In genomic region chr22:17436382-17436951, GRCh38 we compare ENCODE assay signal across 11 cellular contexts.
DNase-seq lines count a peak whose midpoint lies in the region; ATAC-seq and TF ChIP-seq lines count a peak whose summit lies in the region.
"Had no signal": no experiment of that assay in that cellular context is flagged by ENCODE, and none has a peak within 500 bp of the region (broad histone marks: within the 10 kb centered on the region; RNA-seq: fewer than 3 reads in every experiment).

No MANE protein-coding gene starts in this region.

- TF ChIP-seq CTCF in Loucy (conservative IDR thresholded peaks at IDR 0.05; ENCODE audit: low read length) (no peak), endodermal cell (conservative IDR thresholded peaks at IDR 0.05) (no peak), osteocyte (IDR thresholded peaks at IDR 0.05) (no peak), natural killer cell (IDR thresholded peaks at IDR 0.05) (no peak)

- H3K4me3 ChIP-seq in Loucy (ENCODE audit: low read length, poor library complexity, severe bottlenecking) (no peak overlapping the region), endodermal cell (ENCODE audit: low read length) (peak overlapping the region; percentile 69), neuron (ENCODE audit: low read length) (peak overlapping the region; percentile 49), GM23248 (no peak overlapping the region)
- H3K4me3 ChIP-seq: transverse colon had no signal

- no peaks in the 10 kb centered on the region for H3K79me2 ChIP-seq in Loucy (ENCODE audit: insufficient read depth, low read length)
- no peaks in the 10 kb centered on the region for H3K79me2 ChIP-seq in GM23248 (ENCODE audit: insufficient read depth)

- H3K9me2 ChIP-seq in Loucy (replicated peaks; ENCODE audit: low read depth, low read length), result no peaks in the 10 kb centered on the region
- H3K9me2 ChIP-seq in GM23248 (ENCODE audit: insufficient read depth), result no peaks in the 10 kb centered on the region

- H3K36me3 Mint-ChIP-seq in endodermal cell (ENCODE audit: low read depth), result no peaks in the 10 kb centered on the region
- no peaks in the 10 kb centered on the region for H3K36me3 Mint-ChIP-seq in osteocyte (ENCODE audit: unreplicated experiment)
- no peaks in the 10 kb centered on the region for H3K36me3 Mint-ChIP-seq in natural killer cell

- H3K27me3 ChIP-seq in Loucy (ENCODE audit: insufficient read depth, low read length, poor library complexity, severe bottlenecking), result no peaks in the 10 kb centered on the region
- H3K27me3 ChIP-seq in endodermal cell (ENCODE audit: control insufficient read depth, insufficient read depth, low read length, poor library complexity, severe bottlenecking), result no peaks in the 10 kb centered on the region
- no peaks in the 10 kb centered on the region for H3K27me3 ChIP-seq in neuron (ENCODE audit: insufficient read depth, low read length)
- H3K27me3 ChIP-seq in GM23248 (replicated peaks; ENCODE audit: insufficient read depth), result peaks cover 19% of the 10 kb centered on the region; the same call in 1 of the 2 replicates
- H3K27me3 ChIP-seq: transverse colon had no signal

- intact Hi-C loops in natural killer cell (cut with micrococcal nuclease), result no loop called here

- 50 to 56% methylated on average over 3 to 5 of the region's 5 CpGs for WGBS in endodermal cell (ENCODE audit: insufficient coverage in 1 of 2, insufficient read length in 1 of 2), 2 experiments
- WGBS in GM23248 (ENCODE audit: low coverage in 1 of 2, low lambda C conversion rate in 2 of 2, missing lambda C conversion rate in 2 of 2), 2 experiments, result 48 to 50% methylated on average over 5 of the region's 5 CpGs

- H3K27me3 Mint-ChIP-seq in endodermal cell (ENCODE audit: insufficient read depth) (no peaks in the 10 kb centered on the region), osteocyte (ENCODE audit: unreplicated experiment) (peaks cover 9% of the 10 kb centered on the region), natural killer cell (ENCODE audit: low read depth in 2 of 2) (peaks cover 18 to 22% of the 10 kb centered on the region in 2 donors)

- in situ Hi-C loops in GM23248 (cut with MboI), result loop anchor here (10.0 kb wide), 1 partner anchor 62 kb away; no protein-coding TSS in a partner anchor

- H3K4me3 Mint-ChIP-seq in endodermal cell (no peak overlapping the region), osteocyte (ENCODE audit: unreplicated experiment) (no peak overlapping the region), natural killer cell (no peak overlapping the region)

- peak overlapping the region; percentile 93 for H3K27ac ChIP-seq in endodermal cell (ENCODE audit: low read depth, low read length)
- no peak overlapping the region for H3K27ac ChIP-seq in GM23248
- H3K27ac ChIP-seq: transverse colon had no signal

- no peaks in the 10 kb centered on the region for H3K9me3 Mint-ChIP-seq in endodermal cell
- no peaks in the 10 kb centered on the region for H3K9me3 Mint-ChIP-seq in osteocyte (ENCODE audit: unreplicated experiment)
- H3K9me3 Mint-ChIP-seq in natural killer cell, result no peaks in the 10 kb centered on the region

- peaks cover 10% of the 10 kb centered on the region for H3K4me1 ChIP-seq in Loucy (ENCODE audit: insufficient read depth, low read length, poor library complexity, severe bottlenecking)
- peaks cover 36% of the 10 kb centered on the region for H3K4me1 ChIP-seq in endodermal cell (ENCODE audit: control insufficient read depth, insufficient read depth, low read length)
- peaks cover 47% of the 10 kb centered on the region for H3K4me1 ChIP-seq in neuron (ENCODE audit: insufficient read depth, low read length)
- H3K4me1 ChIP-seq in GM23248 (ENCODE audit: insufficient read depth), result no peaks in the 10 kb centered on the region
- H3K4me1 ChIP-seq: transverse colon had no signal

- H4K20me1 ChIP-seq in Loucy (ENCODE audit: insufficient read depth, low read length, poor library complexity, severe bottlenecking) (no peaks in the 10 kb centered on the region), GM23248 (ENCODE audit: insufficient read depth) (no peaks in the 10 kb centered on the region)

- peak; percentile 50 for ATAC-seq in GM18870 (IDR thresholded peaks at IDR 0.05; ENCODE audit: unreplicated experiment)
- no peak for ATAC-seq in HG02623 (IDR thresholded peaks at IDR 0.05; ENCODE audit: unreplicated experiment)
- no peak for ATAC-seq in natural killer cell

- H3K4me2 ChIP-seq in Loucy (ENCODE audit: low read depth, low read length, poor library complexity, severe bottlenecking) (peak overlapping the region; percentile 3), GM23248 (ENCODE audit: unreplicated experiment) (no peak overlapping the region)

- H3K36me3 ChIP-seq in Loucy (ENCODE audit: insufficient read depth, low read length) (no peaks in the 10 kb centered on the region), endodermal cell (ENCODE audit: control insufficient read depth, insufficient read depth, low read length) (no peaks in the 10 kb centered on the region), neuron (ENCODE audit: insufficient read depth, low read length) (no peaks in the 10 kb centered on the region), GM23248 (ENCODE audit: low read depth) (no peaks in the 10 kb centered on the region)
- H3K36me3 ChIP-seq: transverse colon had no signal

- H2AFZ ChIP-seq in Loucy (ENCODE audit: low read length) (peak overlapping the region; percentile 50; the same call in 1 of the 2 replicates), neuron (ENCODE audit: low read depth, low read length) (no peak overlapping the region), GM23248 (no peak overlapping the region)

- H3K27ac Mint-ChIP-seq in endodermal cell, result peak overlapping the region; percentile 88
- H3K27ac Mint-ChIP-seq in osteocyte (ENCODE audit: unreplicated experiment), result no peak overlapping the region
- H3K27ac Mint-ChIP-seq in natural killer cell, result no peak overlapping the region

- H3K9me3 ChIP-seq in Loucy (ENCODE audit: insufficient read depth, low read depth, low read length) (no peaks in the 10 kb centered on the region), endodermal cell (ENCODE audit: control insufficient read depth, low read length) (no peaks in the 10 kb centered on the region), neuron (ENCODE audit: low read length) (no peaks in the 10 kb centered on the region), GM23248 (ENCODE audit: low read depth) (no peaks in the 10 kb centered on the region)
- H3K9me3 ChIP-seq: transverse colon had no signal

- peaks cover 61% of the 10 kb centered on the region for H3K4me1 Mint-ChIP-seq in endodermal cell
- peaks cover 3% of the 10 kb centered on the region for H3K4me1 Mint-ChIP-seq in osteocyte (ENCODE audit: unreplicated experiment)
- H3K4me1 Mint-ChIP-seq in natural killer cell, result no peaks in the 10 kb centered on the region

- H3K9ac ChIP-seq in Loucy (ENCODE audit: low read depth, low read length, poor library complexity, severe bottlenecking), result no peak overlapping the region
- H3K9ac ChIP-seq in endodermal cell (ENCODE audit: extremely low read depth, low read length, poor library complexity, severe bottlenecking), result peak overlapping the region; percentile 9
- H3K9ac ChIP-seq in GM23248, result no peak overlapping the region

- no peaks in the 10 kb centered on the region for H3F3A ChIP-seq in Loucy (ENCODE audit: low read depth)
- no peaks in the 10 kb centered on the region for H3F3A ChIP-seq in GM23248 (ENCODE audit: insufficient read depth)

- DNase-seq in endodermal cell (no peak), osteocyte (ENCODE audit: extremely low spot score, unreplicated experiment) (no peak), natural killer cell (no peak), GM23248 (no peak)
- DNase-seq: DND-41; stimulated activated CD4-positive, alpha-beta T cell treated with anti-CD3 and anti-CD28 coated beads, Interleukin-2, amount 100 ng/mL, for 48 hours; transverse colon had no signal

Comparison
In these comparisons a context has a peak if more than half of its experiments do, and no peak if none do; other contexts are left out.
1. H3K4me3 ChIP-seq: peak in endodermal cell (single experiment) and neuron (single experiment); none in Loucy (single experiment) and GM23248 (single experiment).